ENCODE assay signal across 8 cellular contexts in genomic region chr14:22319526-22320352, GRCh38.
A peak's percentile ranks its signal among the peaks of the same experiment; 100 is the strongest.
DNase-seq lines count a peak whose midpoint lies in the region; ATAC-seq lines count a peak whose summit lies in the region.

No MANE protein-coding gene starts in this region.

- H2AFZ ChIP-seq in trophoblast cell (ENCODE audit: insufficient read depth, low read length, poor library complexity), result no peak overlapping the region

- H3K23ac ChIP-seq in trophoblast cell (ENCODE audit: low read length), result no peak overlapping the region

- no peak overlapping the region for H2BK120ac ChIP-seq in trophoblast cell (ENCODE audit: insufficient read depth, low read length, poor library complexity)

- H4K12ac ChIP-seq in trophoblast cell (ENCODE audit: low read depth, low read length), result no peak overlapping the region

- H3K27ac ChIP-seq in trophoblast cell (ENCODE audit: low read depth, low read length), result no peak overlapping the region
- no peak overlapping the region for H3K27ac ChIP-seq in effector memory CD4-positive, alpha-beta T cell (ENCODE audit: insufficient read depth, low read length, poor library complexity, severe bottlenecking)

- H3K27ac Mint-ChIP-seq in activated T-helper 2 cell treated with anti-CD3 and anti-CD28 coated beads, Interferon-gamma antibody, Interleukin-2, Interleukin-4, amounts not matched to agents 10 μg/mL and 5 μg/mL and 100 μg/mL, durations not matched to agents 14 hours and 24 hours and 36 hours, result peak overlapping the region; percentile 52

- H3K4ac ChIP-seq in trophoblast cell (ENCODE audit: low read depth, low read length), result no peak overlapping the region

- no peak overlapping the region for H3K4me3 ChIP-seq in trophoblast cell (ENCODE audit: low read depth, low read length)
- H3K4me3 ChIP-seq in effector memory CD4-positive, alpha-beta T cell (ENCODE audit: insufficient read depth, low read depth, low read length, poor library complexity, severe bottlenecking), result no peak overlapping the region

- H3K9ac ChIP-seq in trophoblast cell (ENCODE audit: low read length), result no peak overlapping the region

- no peak overlapping the region for H3K18ac ChIP-seq in trophoblast cell (ENCODE audit: low read length)

- no peaks in the 10 kb centered on the region for H3K79me2 ChIP-seq in trophoblast cell (ENCODE audit: control insufficient read depth, insufficient read depth, low read length, poor library complexity)

- peaks cover 0 to 3% of the 10 kb centered on the region in 2 experiments for H3K4me1 ChIP-seq in trophoblast cell (ENCODE audit: control insufficient read depth in 1 of 2, insufficient read depth in 2 of 2, low read length in 2 of 2)
- H3K4me1 ChIP-seq in effector memory CD4-positive, alpha-beta T cell (ENCODE audit: control insufficient read depth, insufficient read depth, low read length, poor library complexity, severe bottlenecking), result no peaks in the 10 kb centered on the region

- no peaks in the 10 kb centered on the region for H3K79me1 ChIP-seq in trophoblast cell (ENCODE audit: low read length)

- H3K27me3 ChIP-seq in trophoblast cell (ENCODE audit: insufficient read depth, low read length), result no peaks in the 10 kb centered on the region
- H3K27me3 ChIP-seq in effector memory CD4-positive, alpha-beta T cell (replicated peaks; ENCODE audit: control insufficient read depth, insufficient read depth, low read length, poor library complexity, severe bottlenecking), result no peaks in the 10 kb centered on the region

- no peak overlapping the region for H3K14ac ChIP-seq in trophoblast cell (ENCODE audit: low read length)

- WGBS in trophoblast cell (ENCODE audit: extremely low coverage, insufficient coverage, insufficient read length), result no CpG with 5 or more reads among the region's 4 CpGs

- no peaks in the 10 kb centered on the region for H3K36me3 ChIP-seq in trophoblast cell (ENCODE audit: control insufficient read depth in 1 of 2, insufficient read depth in 2 of 2, low read length in 2 of 2)
- no peaks in the 10 kb centered on the region for H3K36me3 ChIP-seq in effector memory CD4-positive, alpha-beta T cell (ENCODE audit: control insufficient read depth, insufficient read depth, low read length)

- peak; percentile 63 for ATAC-seq in GM18907 (IDR thresholded peaks at IDR 0.05; ENCODE audit: unreplicated experiment)

- no peaks in the 10 kb centered on the region for H3K27me3 Mint-ChIP-seq in activated T-helper 2 cell treated with anti-CD3 and anti-CD28 coated beads, Interferon-gamma antibody, Interleukin-2, Interleukin-4, amounts not matched to agents 10 μg/mL and 5 μg/mL and 100 μg/mL, durations not matched to agents 14 hours and 24 hours and 36 hours (ENCODE audit: low read depth)

- peak overlapping the region; percentile 67 for H3K4me3 Mint-ChIP-seq in activated T-helper 2 cell treated with anti-CD3 and anti-CD28 coated beads, Interferon-gamma antibody, Interleukin-2, Interleukin-4, amounts not matched to agents 10 μg/mL and 5 μg/mL and 100 μg/mL, durations not matched to agents 14 hours and 24 hours and 36 hours (ENCODE audit: low read depth)

- H4K8ac ChIP-seq in trophoblast cell (ENCODE audit: low read depth, low read length), result no peak overlapping the region

- no peaks in the 10 kb centered on the region for H3K9me3 ChIP-seq in trophoblast cell (ENCODE audit: insufficient read depth, low read depth, low read length)
- H3K9me3 ChIP-seq in effector memory CD4-positive, alpha-beta T cell (ENCODE audit: control insufficient read depth, low read length), result no peaks in the 10 kb centered on the region

- H3K36me3 Mint-ChIP-seq in activated T-helper 2 cell treated with anti-CD3 and anti-CD28 coated beads, Interferon-gamma antibody, Interleukin-2, Interleukin-4, amounts not matched to agents 10 μg/mL and 5 μg/mL and 100 μg/mL, durations not matched to agents 14 hours and 24 hours and 36 hours (ENCODE audit: low read depth), result no peaks in the 10 kb centered on the region

- no peaks in the 10 kb centered on the region for H3K9me3 Mint-ChIP-seq in activated T-helper 2 cell treated with anti-CD3 and anti-CD28 coated beads, Interferon-gamma antibody, Interleukin-2, Interleukin-4, amounts not matched to agents 10 μg/mL and 5 μg/mL and 100 μg/mL, durations not matched to agents 14 hours and 24 hours and 36 hours

- DNase-seq in COLO829 (ENCODE audit: low spot score) (peak; percentile 29), NCI-H2227 (lab: John Stamatoyannopoulos, UW; ENCODE audit: unreplicated experiment) (peak; percentile 68), germinal center (ENCODE audit: low spot score) (peak; percentile 25), trophoblast cell (peak; percentile 9 to 66)
- DNase-seq in activated T-helper 2 cell treated with anti-CD3 and anti-CD28 coated beads, Interferon-gamma antibody, Interleukin-2, Interleukin-4, amounts not matched to agents 10 μg/mL and 5 μg/mL and 100 μg/mL, durations not matched to agents 14 hours and 24 hours and 36 hours (ENCODE audit: low spot score), result no peak
- no peak for DNase-seq in effector memory CD4-positive, alpha-beta T cell
- DNase-seq in activated CD4-positive, CD25-positive, alpha-beta regulatory T cell treated with anti-CD3 and anti-CD28 coated beads, Interleukin-2, amount 50 U/mL, for 72 hours, result no peak

- no peak overlapping the region for H2AK5ac ChIP-seq in trophoblast cell (ENCODE audit: low read length)

- no peak overlapping the region for H3K4me2 ChIP-seq in trophoblast cell (ENCODE audit: low read length)

- no peaks in the 10 kb centered on the region for H3K4me1 Mint-ChIP-seq in activated T-helper 2 cell treated with anti-CD3 and anti-CD28 coated beads, Interferon-gamma antibody, Interleukin-2, Interleukin-4, amounts not matched to agents 10 μg/mL and 5 μg/mL and 100 μg/mL, durations not matched to agents 14 hours and 24 hours and 36 hours (ENCODE audit: low read depth)

- H2BK5ac ChIP-seq in trophoblast cell (ENCODE audit: low read depth, low read length, poor library complexity), result no peak overlapping the region

- H4K91ac ChIP-seq in trophoblast cell (ENCODE audit: low read depth, low read length), result no peak overlapping the region

- intact Hi-C loops in activated T-helper 2 cell treated with anti-CD3 and anti-CD28 coated beads, Interferon-gamma antibody, Interleukin-2, Interleukin-4, amounts not matched to agents 10 μg/mL and 5 μg/mL and 100 μg/mL, durations not matched to agents 14 hours and 24 hours and 36 hours (cut with micrococcal nuclease), result loop anchor here (5.0 to 10.0 kb wide), 2 partner anchors 165 to 238 kb away; no protein-coding TSS in a partner anchor

- no peak overlapping the region for H2BK12ac ChIP-seq in trophoblast cell (ENCODE audit: low read length)

Comparison
In these comparisons a context has a peak if more than half of its experiments do, and no peak if none do; other contexts are left out.
1. DNase-seq: peak in COLO829 (single experiment), NCI-H2227 (single experiment), germinal center (single experiment) and trophoblast cell (2 of 2); none in activated T-helper 2 cell treated with anti-CD3 and anti-CD28 coated beads, Interferon-gamma antibody, Interleukin-2, Interleukin-4, amounts not matched to agents 10 μg/mL and 5 μg/mL and 100 μg/mL, durations not matched to agents 14 hours and 24 hours and 36 hours (single experiment), effector memory CD4-positive, alpha-beta T cell (0 of 3) and activated CD4-positive, CD25-positive, alpha-beta regulatory T cell treated with anti-CD3 and anti-CD28 coated beads, Interleukin-2, amount 50 U/mL, for 72 hours (single experiment).